21 cellular contexts compared by ENCODE assay signal in genomic region chr20:38523697-38524096, GRCh38. TPM values are rescaled to one million over a fixed set of nuclear protein-coding genes. Genes with fewer than 3 reads are reported as not detected.
A peak's percentile ranks its signal among the peaks of the same experiment; 100 is the strongest.
DNase-seq lines count a peak whose midpoint lies in the region; ATAC-seq and TF ChIP-seq lines count a peak whose summit lies in the region.
"Had no signal": no experiment of that assay in that cellular context is flagged by ENCODE, and none has a peak within 500 bp of the region (broad histone marks: within the 10 kb centered on the region; RNA-seq: fewer than 3 reads in every experiment).

No MANE protein-coding gene starts in this region.

- H3K27me3 Mint-ChIP-seq in activated T-helper 17 cell treated with anti-CD3 and anti-CD28 coated beads, Interleukin-2, amount 50 U/mL, for 72 hours, result no peaks in the 10 kb centered on the region
- H3K27me3 Mint-ChIP-seq in activated naive CD8-positive, alpha-beta T cell treated with anti-CD3 and anti-CD28 coated beads, Interleukin-2, amount 50 U/mL, for 24 hours, result no peaks in the 10 kb centered on the region

- peaks cover 12% of the 10 kb centered on the region for H3K4me1 ChIP-seq in foreskin keratinocyte
- H3K4me1 ChIP-seq: ascending aorta, heart right ventricle, prostate gland had no signal

- no peak overlapping the region for H3K27ac Mint-ChIP-seq in activated T-helper 17 cell treated with anti-CD3 and anti-CD28 coated beads, Interleukin-2, amount 50 U/mL, for 72 hours
- no peak overlapping the region for H3K27ac Mint-ChIP-seq in activated naive CD8-positive, alpha-beta T cell treated with anti-CD3 and anti-CD28 coated beads, Interleukin-2, amount 50 U/mL, for 24 hours
- H3K27ac Mint-ChIP-seq: activated T-helper 1 cell treated with anti-CD3 and anti-CD28 coated beads, Interleukin-12 subunit alpha, Interleukin-12 subunit beta, Interleukin-2, Interleukin-4 antibody, amounts not matched to agents 30 ng/mL and 10 ng/mL and 1 ng/mL, durations not matched to agents 14 hours and 24 hours and 36 hours had no signal

- peaks cover 6% of the 10 kb centered on the region for H3K4me1 Mint-ChIP-seq in activated T-helper 17 cell treated with anti-CD3 and anti-CD28 coated beads, Interleukin-2, amount 50 U/mL, for 72 hours
- H3K4me1 Mint-ChIP-seq in activated naive CD8-positive, alpha-beta T cell treated with anti-CD3 and anti-CD28 coated beads, Interleukin-2, amount 50 U/mL, for 24 hours, result no peaks in the 10 kb centered on the region

- no peak overlapping the region for H3K4me3 Mint-ChIP-seq in activated T-helper 17 cell treated with anti-CD3 and anti-CD28 coated beads, Interleukin-2, amount 50 U/mL, for 72 hours
- no peak overlapping the region for H3K4me3 Mint-ChIP-seq in activated naive CD8-positive, alpha-beta T cell treated with anti-CD3 and anti-CD28 coated beads, Interleukin-2, amount 50 U/mL, for 24 hours
- H3K4me3 Mint-ChIP-seq: activated T-helper 1 cell treated with anti-CD3 and anti-CD28 coated beads, Interleukin-12 subunit alpha, Interleukin-12 subunit beta, Interleukin-2, Interleukin-4 antibody, amounts not matched to agents 30 ng/mL and 10 ng/mL and 1 ng/mL, durations not matched to agents 14 hours and 24 hours and 36 hours had no signal

- TF ChIP-seq CTCF in astrocyte of the spinal cord (IDR thresholded peaks at IDR 0.05; ENCODE audit: low read depth, low read length) (no peak), foreskin keratinocyte (conservative IDR thresholded peaks at IDR 0.05) (no peak)

- H3K36me3 Mint-ChIP-seq in activated T-helper 17 cell treated with anti-CD3 and anti-CD28 coated beads, Interleukin-2, amount 50 U/mL, for 72 hours (ENCODE audit: low read depth), result peaks cover 94% of the 10 kb centered on the region
- H3K36me3 Mint-ChIP-seq in activated naive CD8-positive, alpha-beta T cell treated with anti-CD3 and anti-CD28 coated beads, Interleukin-2, amount 50 U/mL, for 24 hours (ENCODE audit: low read depth), result peaks cover 29% of the 10 kb centered on the region

- in situ Hi-C loops in astrocyte of the spinal cord (cut with HindIII; ENCODE audit: low sequenced_read_pairs), result no loop called here

- DNase-seq in AG20443 (ENCODE audit: low spot score) (peak; percentile 58), HPDE6-E6E7 (ENCODE audit: extremely low spot score) (peak; percentile 89), astrocyte of the spinal cord (ENCODE audit: low read depth, low spot score) (peak; percentile 20), foreskin keratinocyte (peak; percentile 48 to 73), anterior cingulate cortex (lab: John Stamatoyannopoulos, UW) (no peak)
- DNase-seq in activated naive CD8-positive, alpha-beta T cell treated with anti-CD3 and anti-CD28 coated beads, Interleukin-2, amount 50 U/mL, for 24 hours, result no peak
- DNase-seq in activated CD8-positive, alpha-beta memory T cell treated with anti-CD3 and anti-CD28 coated beads, Interleukin-2, amount 50 U/mL, for 4 hours, result no peak
- DNase-seq: activated CD4-positive, alpha-beta T cell treated with anti-CD3 and anti-CD28 coated beads, Interleukin-2, amount 50 U/mL, for 1 hour; DND-41; effector memory CD4-positive, alpha-beta T cell; heart right ventricle; left cardiac atrium; NCI-H2081 treated with DMSO at 0.1 percent for 48 hours; SHP77; T-helper 9 cell had no signal

- H3K27ac ChIP-seq in foreskin keratinocyte, result no peak overlapping the region
- H3K27ac ChIP-seq: ascending aorta, C4-2B, heart right ventricle, prostate gland, thoracic aorta had no signal

- H3K4me3 ChIP-seq in astrocyte of the spinal cord (ENCODE audit: low read depth, low read length), result no peak overlapping the region
- H3K4me3 ChIP-seq: ascending aorta, heart right ventricle, prostate gland, thoracic aorta had no signal

- peak; percentile 93 for ATAC-seq in foreskin keratinocyte
- no peak for ATAC-seq in activated T-helper 17 cell treated with anti-CD3 and anti-CD28 coated beads, Interleukin-2, amount 50 U/mL, for 72 hours (replicated peaks)
- no peak for ATAC-seq in activated naive CD8-positive, alpha-beta T cell treated with anti-CD3 and anti-CD28 coated beads, Interleukin-2, amount 50 U/mL, for 24 hours
- ATAC-seq: heart right ventricle, left cardiac atrium had no signal

- no peaks in the 10 kb centered on the region for H3K27me3 ChIP-seq in foreskin keratinocyte
- H3K27me3 ChIP-seq: ascending aorta, heart right ventricle had no signal

- no peaks in the 10 kb centered on the region for H3K9me3 Mint-ChIP-seq in activated T-helper 17 cell treated with anti-CD3 and anti-CD28 coated beads, Interleukin-2, amount 50 U/mL, for 72 hours
- H3K9me3 Mint-ChIP-seq in activated naive CD8-positive, alpha-beta T cell treated with anti-CD3 and anti-CD28 coated beads, Interleukin-2, amount 50 U/mL, for 24 hours, result no peaks in the 10 kb centered on the region
- H3K9me3 Mint-ChIP-seq: activated T-helper 1 cell treated with anti-CD3 and anti-CD28 coated beads, Interleukin-12 subunit alpha, Interleukin-12 subunit beta, Interleukin-2, Interleukin-4 antibody, amounts not matched to agents 30 ng/mL and 10 ng/mL and 1 ng/mL, durations not matched to agents 14 hours and 24 hours and 36 hours had no signal

RNA-seq across cellular contexts. Expression of gene RALGAPB, which starts 51.1 kb away (rescaled TPM):
- 25.9 and 30.9 TPM in 2 replicates for total RNA-seq in foreskin keratinocyte
- polyA plus RNA-seq in foreskin keratinocyte, result 5.5 and 6.1 TPM in 2 replicates
- 10 to 100 TPM; 24.8 to 30.1 TPM for total RNA-seq in activated T-helper 17 cell treated with anti-CD3 and anti-CD28 coated beads, Interleukin-2, amount 50 U/mL, for 72 hours

RNA-seq across cellular contexts. Expression of gene ADIG, which starts 57.3 kb away (rescaled TPM):
- not detected in 2 replicates for total RNA-seq in foreskin keratinocyte
- polyA plus RNA-seq in foreskin keratinocyte, result not detected in 2 replicates
- total RNA-seq in activated T-helper 17 cell treated with anti-CD3 and anti-CD28 coated beads, Interleukin-2, amount 50 U/mL, for 72 hours, result not detected
- total RNA-seq: activated T-helper 1 cell treated with anti-CD3 and anti-CD28 coated beads, Interleukin-12 subunit alpha, Interleukin-12 subunit beta, Interleukin-2, Interleukin-4 antibody, amounts not matched to agents 30 ng/mL and 10 ng/mL and 1 ng/mL, durations not matched to agents 14 hours and 24 hours and 36 hours; ascending aorta; left cardiac atrium; prostate gland; thoracic aorta had no signal
- polyA plus RNA-seq: heart right ventricle had no signal

Comparison
In these comparisons a context has a peak if more than half of its experiments do, and no peak if none do; other contexts are left out.
1. DNase-seq: peak in AG20443 (single experiment), HPDE6-E6E7 (single experiment), astrocyte of the spinal cord (single experiment) and foreskin keratinocyte (2 of 2); none in anterior cingulate cortex (0 of 58), activated naive CD8-positive, alpha-beta T cell treated with anti-CD3 and anti-CD28 coated beads, Interleukin-2, amount 50 U/mL, for 24 hours (single experiment) and activated CD8-positive, alpha-beta memory T cell treated with anti-CD3 and anti-CD28 coated beads, Interleukin-2, amount 50 U/mL, for 4 hours (single experiment).